Comparison of ENCODE assay signal across 23 cellular contexts in genomic region chr9:77447646-77448045, GRCh38.
"Had no signal": no experiment of that assay in that cellular context is flagged by ENCODE, and none has a peak within 500 bp of the region (broad histone marks: within the 10 kb centered on the region; RNA-seq: fewer than 3 reads in every experiment).

No MANE protein-coding gene starts in this region.

- H3K9me2 ChIP-seq: SK-N-SH had no signal

- H3K27ac ChIP-seq: HL-60, KMS-11, RWPE1 had no signal

- H3K9ac ChIP-seq: KMS-11, SK-N-SH had no signal

- FAIRE-seq: HTR-8/SVneo had no signal

- H3K9me3 ChIP-seq: SK-N-SH had no signal

- H3K4me2 ChIP-seq: KMS-11, SK-N-SH had no signal

- DNase-seq: Kasumi-1; MV-4-11; NCI-H1048; NCI-H1105; NCI-H1417; NCI-H1436 treated with DMSO at 0.1 percent for 48 hours; NCI-H1694; NCI-H187 treated with DMSO at 0.1 percent for 48 hours; NCI-H2029 treated with DMSO at 0.1 percent for 48 hours; NCI-H2171 treated with DMSO at 0.1 percent for 48 hours; NCI-H345; NCI-H446 treated with DMSO at 0.1 percent for 48 hours; NCI-H510A treated with DMSO at 0.1 percent for 48 hours; NCI-H526; NK-92 treated with Interleukin-12 subunit alpha and Interleukin-12 subunit beta, amount 100 ng/mL, for 24 hours; PC-3; SHP77; SK-N-SH; SW 1271 had no signal
